In the genomic region with DNA sequence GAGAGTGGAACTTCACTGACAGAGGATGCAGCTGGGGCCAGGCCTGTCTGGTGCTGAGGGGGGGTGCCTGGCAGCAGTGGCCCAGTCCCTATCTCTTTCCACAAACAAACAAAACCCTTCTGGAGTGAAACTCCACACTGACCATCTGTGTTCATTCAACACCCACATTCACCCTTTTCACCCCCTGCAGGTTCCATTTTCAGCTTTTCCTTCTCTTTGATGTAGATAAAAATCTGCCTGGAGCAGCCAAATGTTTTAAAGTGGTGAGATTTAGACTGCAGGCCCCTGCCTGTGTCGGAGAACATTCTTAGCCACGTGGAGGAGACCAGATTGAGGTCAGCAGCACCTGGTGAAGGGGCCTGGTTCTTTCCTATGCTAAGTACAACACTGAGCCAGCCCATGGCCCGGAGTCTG, we compare ENCODE assay signal across 25 cellular contexts.
A peak's percentile ranks its signal among the peaks of the same experiment; 100 is the strongest.
DNase-seq lines count a peak whose midpoint lies in the region; FAIRE-seq and TF ChIP-seq lines count a peak whose summit lies in the region.
"Had no signal": no experiment of that assay in that cellular context is flagged by ENCODE, and none has a peak within 500 bp of the region (broad histone marks: within the 10 kb centered on the region; RNA-seq: fewer than 3 reads in every experiment).

No MANE protein-coding gene starts in this region.

- no peak overlapping the region for H3K9ac ChIP-seq in mammary epithelial cell (ENCODE audit: insufficient read depth, low read length)
- H3K9ac ChIP-seq in astrocyte (ENCODE audit: low read length), result no peak overlapping the region
- no peak overlapping the region for H3K9ac ChIP-seq in smooth muscle cell (ENCODE audit: low read depth)

- WGBS in mammary epithelial cell (ENCODE audit: low coverage, missing lambda C conversion rate), result 34% methylated on average over 3 of the region's 3 CpGs
- WGBS in smooth muscle cell (ENCODE audit: low lambda C conversion rate), result 3% methylated on average over 3 of the region's 3 CpGs

- dilution Hi-C loops in mammary epithelial cell (cut with HindIII; ENCODE audit: low sequenced_read_pairs), result no loop called here

- peak overlapping the region; percentile 51 for H2AFZ ChIP-seq in mammary epithelial cell (ENCODE audit: low read depth, low read length)
- H2AFZ ChIP-seq in astrocyte (ENCODE audit: low read depth, low read length), result no peak overlapping the region
- no peak overlapping the region for H2AFZ ChIP-seq in smooth muscle cell (ENCODE audit: low read depth)

- FAIRE-seq in astrocyte (lab: Jason Lieb, UNC), result no peak
- FAIRE-seq: colon, HTR-8/SVneo, islet of Langerhans had no signal

- H3K36me3 ChIP-seq in mammary epithelial cell (ENCODE audit: insufficient read depth, low read length) (no peaks in the 10 kb centered on the region), breast epithelium (no peaks in the 10 kb centered on the region), astrocyte (ENCODE audit: insufficient read depth, low read length) (no peaks in the 10 kb centered on the region), smooth muscle cell (ENCODE audit: low read depth) (no peaks in the 10 kb centered on the region)
- H3K36me3 ChIP-seq: esophagus muscularis mucosa, gastrocnemius medialis, lower lobe of right lung had no signal

- H3K4me2 ChIP-seq in mammary epithelial cell (ENCODE audit: insufficient read depth, low read depth, low read length) (no peak overlapping the region), astrocyte (ENCODE audit: low read length) (no peak overlapping the region), smooth muscle cell (peak overlapping the region; percentile 41)

- no peaks in the 10 kb centered on the region for H3K9me3 ChIP-seq in mammary epithelial cell (replicated peaks; ENCODE audit: insufficient read depth, low read length)
- no peaks in the 10 kb centered on the region for H3K9me3 ChIP-seq in breast epithelium
- no peaks in the 10 kb centered on the region for H3K9me3 ChIP-seq in astrocyte (ENCODE audit: insufficient read depth, low read depth, low read length)
- no peaks in the 10 kb centered on the region for H3K9me3 ChIP-seq in smooth muscle cell (replicated peaks; ENCODE audit: low read depth)
- H3K9me3 ChIP-seq: esophagus muscularis mucosa, gastrocnemius medialis, lower lobe of right lung had no signal

- H3K9me3 Mint-ChIP-seq in astrocyte (ENCODE audit: unreplicated experiment), result no peaks in the 10 kb centered on the region
- H3K9me3 Mint-ChIP-seq: CD8-positive, alpha-beta T cell had no signal

- TF ChIP-seq CTCF in mammary epithelial cell (conservative IDR thresholded peaks at IDR 0.05 in 1 of 2, IDR thresholded peaks at IDR 0.05 in 1 of 2; ENCODE audit: extremely low read depth in 1 of 2, insufficient read depth in 1 of 2, low read depth in 1 of 2, low read length in 2 of 2) (no peak), breast epithelium (IDR thresholded peaks at IDR 0.05) (no peak), astrocyte (IDR thresholded peaks at IDR 0.05; ENCODE audit: insufficient read depth, low read depth, low read length) (no peak), smooth muscle cell (IDR thresholded peaks at IDR 0.05; ENCODE audit: borderline replicate concordance, insufficient read depth, poor library complexity, severe bottlenecking) (no peak)

- peaks cover 22% of the 10 kb centered on the region for H3F3A ChIP-seq in smooth muscle cell (ENCODE audit: low read depth)

- CTCF ChIA-PET in mammary epithelial cell (lab: Charles Lee; ENCODE audit: low non-redundant PET), result no interaction called here

- H3K4me3 Mint-ChIP-seq in astrocyte (ENCODE audit: unreplicated experiment), result no peak overlapping the region
- H3K4me3 Mint-ChIP-seq: activated CD4-positive, alpha-beta memory T cell treated with anti-CD3 and anti-CD28 coated beads, Interleukin-2, amount 10 ng/mL, durations not matched to agents 7 days and 5 days; CD8-positive, alpha-beta T cell had no signal

- in situ Hi-C loops in mammary epithelial cell (cut with MboI; ENCODE audit: low sequenced_read_pairs in 2 of 2), result no loop called here

- no peaks in the 10 kb centered on the region for H3K27me3 ChIP-seq in mammary epithelial cell (ENCODE audit: insufficient read depth, low read length)
- no peaks in the 10 kb centered on the region for H3K27me3 ChIP-seq in breast epithelium
- H3K27me3 ChIP-seq in astrocyte (ENCODE audit: insufficient read depth, low read length), result no peaks in the 10 kb centered on the region
- H3K27me3 ChIP-seq in smooth muscle cell (ENCODE audit: low read depth), result no peaks in the 10 kb centered on the region
- H3K27me3 ChIP-seq: esophagus muscularis mucosa, gastrocnemius medialis had no signal

- H3K27ac ChIP-seq in mammary epithelial cell (ENCODE audit: insufficient read depth, low read depth, low read length) (no peak overlapping the region), breast epithelium (no peak overlapping the region), astrocyte (ENCODE audit: low read depth, low read length) (no peak overlapping the region), smooth muscle cell (ENCODE audit: low read depth) (peak overlapping the region; percentile 88)
- H3K27ac ChIP-seq: esophagus muscularis mucosa, gastrocnemius medialis, lower lobe of right lung, RWPE1, skin epidermis had no signal

- H3K27me3 Mint-ChIP-seq in astrocyte (ENCODE audit: low read depth, unreplicated experiment), result peaks cover 2% of the 10 kb centered on the region
- H3K27me3 Mint-ChIP-seq: activated CD4-positive, alpha-beta memory T cell treated with anti-CD3 and anti-CD28 coated beads, Interleukin-2, amount 10 ng/mL, durations not matched to agents 7 days and 5 days had no signal

- H3K79me2 ChIP-seq in mammary epithelial cell (ENCODE audit: insufficient read depth, low read length), result no peaks in the 10 kb centered on the region
- no peaks in the 10 kb centered on the region for H3K79me2 ChIP-seq in astrocyte (ENCODE audit: insufficient read depth, low read length)
- H3K79me2 ChIP-seq in smooth muscle cell (ENCODE audit: low read depth), result peaks cover 66% of the 10 kb centered on the region

- H4K20me1 ChIP-seq in mammary epithelial cell (ENCODE audit: insufficient read depth, low read length), result no peaks in the 10 kb centered on the region
- no peaks in the 10 kb centered on the region for H4K20me1 ChIP-seq in astrocyte (ENCODE audit: insufficient read depth, low read length)
- H4K20me1 ChIP-seq in smooth muscle cell (ENCODE audit: low read depth), result peaks cover 93% of the 10 kb centered on the region

- intact Hi-C loops in mammary epithelial cell (cut with micrococcal nuclease) (no loop called here), breast epithelium (cut with DNase I; ENCODE audit: low total_unique reads) (no loop called here)

- DNase-seq in mammary epithelial cell (no peak), breast epithelium (ENCODE audit: low spot score in 2 of 2) (no peak), astrocyte (ENCODE audit: low read depth) (peak; percentile 60), islet precursor cell (peak; percentile 98), smooth muscle cell (lab: John Stamatoyannopoulos, UW; ENCODE audit: unreplicated experiment) (no peak), GM19238 (ENCODE audit: insufficient read length, low spot score) (no peak), HT-29 (ENCODE audit: low spot score) (no peak), MV-4-11 (lab: John Stamatoyannopoulos, UW) (no peak)
- DNase-seq: activated CD4-positive, alpha-beta memory T cell treated with anti-CD3 and anti-CD28 coated beads, Interleukin-2, amount 10 ng/mL, durations not matched to agents 7 days and 5 days; activated effector memory CD4-positive, alpha-beta T cell treated with anti-CD3 and anti-CD28 coated beads, Interleukin-2, amount 50 U/mL, for 16 hours; CD8-positive, alpha-beta T cell; effector memory CD4-positive, alpha-beta T cell; gastrocnemius medialis; GF-D8; GOT3; lower lobe of right lung; NCI-H1694 treated with DMSO at 0.1 percent for 48 hours; NCI-H526; substantia nigra had no signal

- TF ChIP-seq POLR2A in breast epithelium (IDR thresholded peaks at IDR 0.05), result no peak

- H3K27ac Mint-ChIP-seq in astrocyte (ENCODE audit: unreplicated experiment), result no peak overlapping the region
- H3K27ac Mint-ChIP-seq: activated CD4-positive, alpha-beta memory T cell treated with anti-CD3 and anti-CD28 coated beads, Interleukin-2, amount 10 ng/mL, durations not matched to agents 7 days and 5 days; CD8-positive, alpha-beta T cell had no signal

- peaks cover 1% of the 10 kb centered on the region for H3K36me3 Mint-ChIP-seq in astrocyte (ENCODE audit: low read depth, unreplicated experiment)
- H3K36me3 Mint-ChIP-seq: CD8-positive, alpha-beta T cell had no signal

- H3K4me1 Mint-ChIP-seq in astrocyte (ENCODE audit: low read depth, unreplicated experiment), result peaks cover 28% of the 10 kb centered on the region
- H3K4me1 Mint-ChIP-seq: activated CD4-positive, alpha-beta memory T cell treated with anti-CD3 and anti-CD28 coated beads, Interleukin-2, amount 10 ng/mL, durations not matched to agents 7 days and 5 days had no signal

- H3K4me1 ChIP-seq in mammary epithelial cell (ENCODE audit: insufficient read depth, low read length) (no peaks in the 10 kb centered on the region), breast epithelium (no peaks in the 10 kb centered on the region), astrocyte (ENCODE audit: insufficient read depth, low read length) (peaks cover 6% of the 10 kb centered on the region), smooth muscle cell (ENCODE audit: low read depth) (peaks cover 52% of the 10 kb centered on the region)
- H3K4me1 ChIP-seq: gastrocnemius medialis, lower lobe of right lung had no signal

- BruUV-seq in mammary epithelial cell (replicated peaks; lab: Mats Ljungman, UMichigan), result no TSS peak

- H3K4me3 ChIP-seq in mammary epithelial cell (replicated peaks in 1 of 3; ENCODE audit: insufficient read depth in 1 of 3, low read depth in 2 of 3, low read length in 3 of 3) (no peak overlapping the region), breast epithelium (no peak overlapping the region), astrocyte (ENCODE audit: insufficient read depth, low read depth, low read length) (no peak overlapping the region), smooth muscle cell (no peak overlapping the region)
- H3K4me3 ChIP-seq: esophagus muscularis mucosa, gastrocnemius medialis, lower lobe of right lung, skin epidermis had no signal

Comparison
In these comparisons a context has a peak if more than half of its experiments do, and no peak if none do; other contexts are left out.
1. DNase-seq: peak in astrocyte (single experiment) and islet precursor cell (single experiment); none in mammary epithelial cell (single experiment), breast epithelium (0 of 2), smooth muscle cell (single experiment), GM19238 (single experiment), HT-29 (single experiment) and MV-4-11 (single experiment).